ENCODE assay signal across 26 cellular contexts in genomic region chrX:42097491-42097890, GRCh38.
"Had no signal": no experiment of that assay in that cellular context is flagged by ENCODE, and none has a peak within 500 bp of the region (broad histone marks: within the 10 kb centered on the region; RNA-seq: fewer than 3 reads in every experiment).

No MANE protein-coding gene starts in this region.

- H3K9me3 ChIP-seq: ascending aorta, Peyer's patch had no signal

- H3K27ac Mint-ChIP-seq: activated B cell treated with CpG ODN at 0.5 μM for 24 hours; activated CD4-positive, alpha-beta T cell treated with anti-CD3 and anti-CD28 coated beads, Interleukin-2, amount 10 ng/mL, durations not matched to agents 24 days and 14 days; activated CD8-positive, alpha-beta memory T cell treated with anti-CD3 and anti-CD28 coated beads, Interleukin-2, amount 10 ng/mL, durations not matched to agents 7 days and 5 days; activated naive CD4-positive, alpha-beta T cell treated with anti-CD3 and anti-CD28 coated beads, Interleukin-2, amount 50 U/mL, for 72 hours; activated naive CD8-positive, alpha-beta T cell treated with anti-CD3 and anti-CD28 coated beads, Interleukin-2, amount 50 U/mL, for 24 hours; activated T-cell treated with anti-CD3 and anti-CD28 coated beads, Interleukin-2, amount 50 U/mL, for 24 hours; brain; T-helper 1 cell treated with Interleukin-12 subunit alpha and Interleukin-12 subunit beta and Interleukin-4 antibody, amounts not matched to agents 30 μg/mL and 1 μg/mL, for 36 hours had no signal

- H3K36me3 Mint-ChIP-seq: activated naive CD4-positive, alpha-beta T cell treated with anti-CD3 and anti-CD28 coated beads, Interleukin-2, amount 50 U/mL, for 72 hours; brain had no signal

- H3K4me1 ChIP-seq: ascending aorta, Peyer's patch had no signal

- H3K27me3 Mint-ChIP-seq: activated B cell treated with CpG ODN at 0.5 μM for 24 hours; activated CD4-positive, alpha-beta T cell treated with anti-CD3 and anti-CD28 coated beads, Interleukin-2, amount 10 ng/mL, durations not matched to agents 24 days and 14 days; activated CD8-positive, alpha-beta memory T cell treated with anti-CD3 and anti-CD28 coated beads, Interleukin-2, amount 10 ng/mL, durations not matched to agents 7 days and 5 days; activated naive CD8-positive, alpha-beta T cell treated with anti-CD3 and anti-CD28 coated beads, Interleukin-2, amount 50 U/mL, for 24 hours; brain; central memory CD8-positive, alpha-beta T cell had no signal

- ATAC-seq: activated CD8-positive, alpha-beta memory T cell treated with anti-CD3 and anti-CD28 coated beads, Interleukin-2, amount 10 ng/mL, durations not matched to agents 7 days and 5 days; activated naive CD4-positive, alpha-beta T cell treated with anti-CD3 and anti-CD28 coated beads, Interleukin-2, amount 50 U/mL, for 72 hours; activated naive CD8-positive, alpha-beta T cell treated with anti-CD3 and anti-CD28 coated beads, Interleukin-2, amount 50 U/mL, for 24 hours had no signal

- H3K4me3 ChIP-seq: ascending aorta, Peyer's patch had no signal

- H3K9me3 Mint-ChIP-seq: activated B cell treated with CpG ODN at 0.5 μM for 24 hours; activated CD4-positive, alpha-beta T cell treated with anti-CD3 and anti-CD28 coated beads, Interleukin-2, amount 10 ng/mL, durations not matched to agents 24 days and 14 days; activated naive CD4-positive, alpha-beta T cell treated with anti-CD3 and anti-CD28 coated beads, Interleukin-2, amount 50 U/mL, for 72 hours; activated naive CD8-positive, alpha-beta T cell treated with anti-CD3 and anti-CD28 coated beads, Interleukin-2, amount 50 U/mL, for 24 hours; activated T-cell treated with anti-CD3 and anti-CD28 coated beads, Interleukin-2, amount 50 U/mL, for 24 hours; central memory CD8-positive, alpha-beta T cell; T-helper 1 cell treated with Interleukin-12 subunit alpha and Interleukin-12 subunit beta and Interleukin-4 antibody, amounts not matched to agents 30 μg/mL and 1 μg/mL, for 36 hours had no signal

- H3K4me1 Mint-ChIP-seq: brain had no signal

- H3K27ac ChIP-seq: ascending aorta, Peyer's patch had no signal

- H3K27me3 ChIP-seq: Peyer's patch had no signal

- H3K36me3 ChIP-seq: ascending aorta, Peyer's patch had no signal

- DNase-seq: activated B cell treated with CpG ODN at 0.5 μM for 24 hours; activated CD4-positive, alpha-beta T cell treated with anti-CD3 and anti-CD28 coated beads for 1 hour; activated CD4-positive, alpha-beta T cell treated with anti-CD3 and anti-CD28 coated beads, Interleukin-2, amount 10 ng/mL, durations not matched to agents 24 days and 14 days; activated CD4-positive, alpha-beta T cell treated with anti-CD3 and anti-CD28 coated beads, Interleukin-2, amount 50 U/mL, for 48 hours; activated CD8-positive, alpha-beta memory T cell treated with anti-CD3 and anti-CD28 coated beads, Interleukin-2, amount 10 ng/mL, durations not matched to agents 7 days and 5 days; activated effector memory CD4-positive, alpha-beta T cell treated with anti-CD3 and anti-CD28 coated beads, Interleukin-2, amount 50 U/mL, for 16 hours; activated naive CD4-positive, alpha-beta T cell treated with Interleukin-2 at 50 U/mL for 16 hours; activated naive CD8-positive, alpha-beta T cell treated with anti-CD3 and anti-CD28 coated beads, Interleukin-2, amount 50 U/mL, for 24 hours; activated T-cell treated with anti-CD3 and anti-CD28 coated beads, Interleukin-2, amount 50 U/mL, for 24 hours; amniotic stem cell; MM.1S; NCI-H1105; NCI-H1436 treated with DMSO at 0.1 percent for 48 hours; NCI-H187; NCI-H2081; NCI-H510A treated with DMSO at 0.1 percent for 48 hours; NCI-H69; NK-92 treated with Interleukin-12 subunit alpha and Interleukin-12 subunit beta, amount 100 ng/mL, for 24 hours; Peyer's patch; SHP77; T-helper 9 cell had no signal

- H3K4me3 Mint-ChIP-seq: activated B cell treated with CpG ODN at 0.5 μM for 24 hours; activated CD4-positive, alpha-beta T cell treated with anti-CD3 and anti-CD28 coated beads, Interleukin-2, amount 10 ng/mL, durations not matched to agents 24 days and 14 days; activated CD8-positive, alpha-beta memory T cell treated with anti-CD3 and anti-CD28 coated beads, Interleukin-2, amount 10 ng/mL, durations not matched to agents 7 days and 5 days; activated naive CD8-positive, alpha-beta T cell treated with anti-CD3 and anti-CD28 coated beads, Interleukin-2, amount 50 U/mL, for 24 hours; activated T-cell treated with anti-CD3 and anti-CD28 coated beads, Interleukin-2, amount 50 U/mL, for 24 hours; brain; central memory CD8-positive, alpha-beta T cell; T-helper 1 cell treated with Interleukin-12 subunit alpha and Interleukin-12 subunit beta and Interleukin-4 antibody, amounts not matched to agents 30 μg/mL and 1 μg/mL, for 36 hours had no signal
